In genomic region chr5:174423538-174423937, GRCh38 we compare ENCODE assay signal across 19 cellular contexts.
DNase-seq lines count a peak whose midpoint lies in the region; TF ChIP-seq lines count a peak whose summit lies in the region.
"Had no signal": no experiment of that assay in that cellular context is flagged by ENCODE, and none has a peak within 500 bp of the region (broad histone marks: within the 10 kb centered on the region; RNA-seq: fewer than 3 reads in every experiment).

No MANE protein-coding gene starts in this region.

- TF ChIP-seq POLR2A in esophagus muscularis mucosa (IDR thresholded peaks at IDR 0.05; ENCODE audit: low read depth): no peak

- no peaks in the 10 kb centered on the region for H3K9me3 ChIP-seq in esophagus muscularis mucosa
- no peaks in the 10 kb centered on the region for H3K9me3 ChIP-seq in parathyroid adenoma (ENCODE audit: control insufficient read depth, low read length)
- H3K9me3 ChIP-seq: Peyer's patch had no signal

- intact Hi-C loops in esophagus muscularis mucosa (cut with DNase I): no loop called here

- TF ChIP-seq CTCF in esophagus muscularis mucosa (IDR thresholded peaks at IDR 0.05): no peak
- TF ChIP-seq CTCF in parathyroid adenoma (IDR thresholded peaks at IDR 0.05): no peak
- TF ChIP-seq CTCF in GM13977 (IDR thresholded peaks at IDR 0.05; ENCODE audit: extremely low read depth, insufficient read depth, missing control alignments): no peak

- H2AFZ ChIP-seq in parathyroid adenoma: peak overlapping the region; percentile 70

- peaks cover 6 to 12% (median 9%) of the 10 kb centered on the region in 4 donors for H3K4me1 ChIP-seq in esophagus muscularis mucosa
- peaks cover 69% of the 10 kb centered on the region for H3K4me1 ChIP-seq in parathyroid adenoma

- no peak overlapping the region for H3K27ac ChIP-seq in esophagus muscularis mucosa (replicated peaks in 1 of 4)
- H3K27ac ChIP-seq in parathyroid adenoma: peak overlapping the region; percentile 82
- H3K27ac ChIP-seq: HL-60, Peyer's patch had no signal

- 86% methylated on average over 11 of the region's 11 CpGs for WGBS in esophagus muscularis mucosa

- H3K36me3 ChIP-seq in esophagus muscularis mucosa (no peaks in the 10 kb centered on the region), parathyroid adenoma (ENCODE audit: control insufficient read depth, insufficient read depth, low read length) (no peaks in the 10 kb centered on the region)
- H3K36me3 ChIP-seq: Peyer's patch had no signal

- DNase-seq in LHCN-M2 (ENCODE audit: low read depth) (peak; percentile 36), NCI-H1105 treated with DMSO at 0.1 percent for 48 hours (lab: John Stamatoyannopoulos, UW) (peak; percentile 84), esophagus muscularis mucosa (ENCODE audit: extremely low spot score) (peak; percentile 86), GM13977 (ENCODE audit: low spot score) (no peak), SKM-1 (lab: John Stamatoyannopoulos, UW; ENCODE audit: unreplicated experiment) (no peak)
- DNase-seq in activated CD4-positive, alpha-beta T cell treated with anti-CD3 and anti-CD28 coated beads, Interleukin-2, amount 50 U/mL, for 4 hours: no peak
- DNase-seq: ACHN; CD8-positive, alpha-beta memory T cell; DMS79 treated with DMSO at 0.1 percent for 48 hours; H7; HFFc6; NCI-H1694 treated with DMSO at 0.1 percent for 48 hours; NCI-H2227 treated with DMSO at 0.1 percent for 48 hours; NCI-H526 treated with DMSO at 0.1 percent for 48 hours; NK-92 treated with Interleukin-12 subunit alpha and Interleukin-12 subunit beta, amount 100 ng/mL, for 24 hours; Peyer's patch; T-helper 1 cell had no signal

- no peak overlapping the region for H3K4me3 ChIP-seq in esophagus muscularis mucosa
- no peak overlapping the region for H3K4me3 ChIP-seq in parathyroid adenoma (ENCODE audit: low read depth, low read length)
- H3K4me3 ChIP-seq: Peyer's patch had no signal

- H3K4me2 ChIP-seq in parathyroid adenoma (ENCODE audit: low read length): peak overlapping the region; percentile 57

- in situ Hi-C loops in GM13977 (cut with MboI; ENCODE audit: low pct_unique_long_range_greater_than_20kb, low sequenced_read_pairs, unreplicated experiment): loop anchor here (25.0 kb wide), 1 partner anchor 389 kb away; no protein-coding TSS in a partner anchor

- TF ChIP-seq EP300 in esophagus muscularis mucosa (IDR thresholded peaks at IDR 0.05): no peak

- no peak overlapping the region for H3K9ac ChIP-seq in parathyroid adenoma

- H3K27me3 ChIP-seq in esophagus muscularis mucosa (peaks cover 0 to 8% (median 0%) of the 10 kb centered on the region in 4 donors), parathyroid adenoma (ENCODE audit: control insufficient read depth, insufficient read depth, low read length) (no peaks in the 10 kb centered on the region)
- H3K27me3 ChIP-seq: Peyer's patch had no signal

- H3K79me2 ChIP-seq in parathyroid adenoma: no peaks in the 10 kb centered on the region

Comparison
In these comparisons a context has a peak if more than half of its experiments do, and no peak if none do; other contexts are left out.
1. DNase-seq: peak in LHCN-M2 (single experiment), NCI-H1105 treated with DMSO at 0.1 percent for 48 hours (single experiment) and esophagus muscularis mucosa (single experiment); none in GM13977 (single experiment), SKM-1 (single experiment) and activated CD4-positive, alpha-beta T cell treated with anti-CD3 and anti-CD28 coated beads, Interleukin-2, amount 50 U/mL, for 4 hours (0 of 2).